ENCODE assay signal across 19 cellular contexts in genomic region chr1:85365851-85366250, GRCh38.
"Had no signal": no experiment of that assay in that cellular context is flagged by ENCODE, and none has a peak within 500 bp of the region (broad histone marks: within the 10 kb centered on the region; RNA-seq: fewer than 3 reads in every experiment).

No MANE protein-coding gene starts in this region.

- H3K27me3 ChIP-seq: gastroesophageal sphincter, transverse colon, vagina had no signal

- H3K9me3 Mint-ChIP-seq: activated B cell treated with CpG ODN at 0.5 μM for 24 hours; activated naive CD8-positive, alpha-beta T cell treated with anti-CD3 and anti-CD28 coated beads for 36 hours; dendritic cell treated with granulocyte-macrophage colony-stimulating factor and Interleukin-4, amounts not matched to agents 40 ng/mL and 50 ng/mL, for 4 days; effector memory CD8-positive, alpha-beta T cell; neural crest cell; T-helper 2 cell treated with Interferon-gamma antibody and Interleukin-4, amounts not matched to agents 5 μg/mL and 100 μg/mL, for 36 hours had no signal

- H3K36me3 Mint-ChIP-seq: activated naive CD8-positive, alpha-beta T cell treated with anti-CD3 and anti-CD28 coated beads for 36 hours had no signal

- H3K36me3 ChIP-seq: gastroesophageal sphincter, transverse colon, vagina had no signal

- H3K27ac Mint-ChIP-seq: activated B cell treated with CpG ODN at 0.5 μM for 24 hours; activated CD8-positive, alpha-beta T cell treated with anti-CD3 and anti-CD28 coated beads, Interleukin-2, amount 10 ng/mL, durations not matched to agents 7 days and 5 days; activated naive CD8-positive, alpha-beta T cell treated with anti-CD3 and anti-CD28 coated beads for 36 hours; dendritic cell treated with granulocyte-macrophage colony-stimulating factor and Interleukin-4, amounts not matched to agents 40 ng/mL and 50 ng/mL, for 4 days; effector memory CD8-positive, alpha-beta T cell; T-helper 2 cell treated with Interferon-gamma antibody and Interleukin-4, amounts not matched to agents 5 μg/mL and 100 μg/mL, for 36 hours had no signal

- H3K27me3 Mint-ChIP-seq: activated B cell treated with CpG ODN at 0.5 μM for 24 hours; dendritic cell treated with granulocyte-macrophage colony-stimulating factor and Interleukin-4, amounts not matched to agents 40 ng/mL and 50 ng/mL, for 4 days had no signal

- H3K9me3 ChIP-seq: gastroesophageal sphincter, transverse colon, vagina had no signal

- DNase-seq: activated B cell treated with CpG ODN at 0.5 μM for 24 hours; activated CD4-positive, alpha-beta T cell treated with anti-CD3 and anti-CD28 coated beads for 48 hours; activated CD8-positive, alpha-beta memory T cell treated with anti-CD3 and anti-CD28 coated beads, Interleukin-2, amount 50 U/mL, for 4 hours; activated CD8-positive, alpha-beta T cell treated with anti-CD3 and anti-CD28 coated beads, Interleukin-2, amount 10 ng/mL, durations not matched to agents 7 days and 5 days; activated naive CD8-positive, alpha-beta T cell treated with anti-CD3 and anti-CD28 coated beads for 36 hours; amygdala; effector memory CD8-positive, alpha-beta T cell; islet precursor cell; midbrain; stimulated activated CD4-positive, alpha-beta T cell treated with anti-CD3 and anti-CD28 coated beads, Interleukin-4, amount 100 ng/mL, for 4 hours; stimulated activated CD8-positive, alpha-beta memory T cell treated with anti-CD3 and anti-CD28 coated beads, Interleukin-4, amount 100 ng/mL, for 48 hours; stimulated activated naive CD4-positive, alpha-beta T cell treated with Interleukin-2 at 50 U/mL for 16 hours; transverse colon had no signal

- ATAC-seq: activated CD8-positive, alpha-beta T cell treated with anti-CD3 and anti-CD28 coated beads, Interleukin-2, amount 10 ng/mL, durations not matched to agents 7 days and 5 days; effector memory CD8-positive, alpha-beta T cell; gastroesophageal sphincter had no signal

- H3K4me1 ChIP-seq: vagina had no signal

- H3K4me3 Mint-ChIP-seq: activated B cell treated with CpG ODN at 0.5 μM for 24 hours; activated CD8-positive, alpha-beta T cell treated with anti-CD3 and anti-CD28 coated beads, Interleukin-2, amount 10 ng/mL, durations not matched to agents 7 days and 5 days; activated naive CD8-positive, alpha-beta T cell treated with anti-CD3 and anti-CD28 coated beads for 36 hours; dendritic cell treated with granulocyte-macrophage colony-stimulating factor and Interleukin-4, amounts not matched to agents 40 ng/mL and 50 ng/mL, for 4 days; effector memory CD8-positive, alpha-beta T cell; neural crest cell; T-helper 2 cell treated with Interferon-gamma antibody and Interleukin-4, amounts not matched to agents 5 μg/mL and 100 μg/mL, for 36 hours had no signal

- H3K27ac ChIP-seq: gastroesophageal sphincter, transverse colon, vagina had no signal

- H3K4me1 Mint-ChIP-seq: activated B cell treated with CpG ODN at 0.5 μM for 24 hours; activated naive CD8-positive, alpha-beta T cell treated with anti-CD3 and anti-CD28 coated beads for 36 hours had no signal

- H3K4me3 ChIP-seq: gastroesophageal sphincter, lung, transverse colon, vagina had no signal
